In the genomic region with DNA sequence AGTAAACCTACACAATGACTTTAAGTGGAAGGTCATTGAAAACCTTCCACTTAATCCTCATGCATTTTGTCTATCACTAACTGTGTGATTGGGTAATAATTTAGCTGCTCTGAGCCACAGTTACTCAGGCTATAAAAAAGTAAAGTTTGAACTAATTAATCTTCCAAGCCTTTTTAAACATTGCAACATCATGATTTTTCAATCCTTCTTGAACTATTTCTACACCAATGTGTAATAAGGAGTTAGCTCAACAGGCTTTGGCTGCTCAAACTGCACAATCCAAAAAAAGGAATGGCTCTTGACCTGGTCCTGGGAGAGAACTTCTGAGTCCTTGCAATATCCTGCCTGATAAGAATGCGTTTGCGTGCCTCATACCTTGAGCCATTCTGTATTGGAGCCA, we compare ENCODE assay signal across 1 cellular context.
TF ChIP-seq lines count a peak whose summit lies in the region.

No MANE protein-coding gene starts in this region.

TF ChIP-seq in H1, 55 proteins besides CTCF, POLR2A, EP300 and RAD21:
- no peak for TF ChIP-seq SRF (IDR thresholded peaks at IDR 0.05; ENCODE audit: low read depth, low read length)
- no peak for TF ChIP-seq TEAD4 (IDR thresholded peaks at IDR 0.05; ENCODE audit: low read depth, low read length)
- no peak for TF ChIP-seq SIN3A (conservative IDR thresholded peaks at IDR 0.05 in 1 of 2, IDR thresholded peaks at IDR 0.05 in 1 of 2; ENCODE audit: low read depth in 1 of 2, low read length in 2 of 2)
- TF ChIP-seq, protein P1, sequence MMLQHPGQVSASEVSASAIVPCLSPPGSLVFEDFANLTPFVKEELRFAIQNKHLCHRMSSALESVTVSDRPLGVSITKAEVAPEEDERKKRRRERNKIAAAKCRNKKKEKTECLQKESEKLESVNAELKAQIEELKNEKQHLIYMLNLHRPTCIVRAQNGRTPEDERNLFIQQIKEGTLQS (IDR thresholded peaks at IDR 0.05; ENCODE audit: insufficient read depth, low read depth, low read length) = no peak
- no peak for TF ChIP-seq GABPA (IDR thresholded peaks at IDR 0.05; ENCODE audit: borderline replicate concordance, insufficient read depth, low read length)
- no peak for TF ChIP-seq KDM1A (IDR thresholded peaks at IDR 0.05; ENCODE audit: borderline replicate concordance, low read length)
- TF ChIP-seq RFX5 (IDR thresholded peaks at IDR 0.05; ENCODE audit: borderline replicate concordance, low read depth, low read length) = no peak
- TF ChIP-seq JUND (IDR thresholded peaks at IDR 0.05; ENCODE audit: low read length) = no peak
- no peak for TF ChIP-seq JUN (IDR thresholded peaks at IDR 0.05; ENCODE audit: low read depth, low read length)
- no peak for TF ChIP-seq BRCA1 (IDR thresholded peaks at IDR 0.05; ENCODE audit: low read depth, low read length)
- TF ChIP-seq BCL11A (IDR thresholded peaks at IDR 0.05; ENCODE audit: low read depth in 2 of 2, low read length in 2 of 2) = no peak
- TF ChIP-seq TBP (IDR thresholded peaks at IDR 0.05; ENCODE audit: low read depth, low read length) = no peak
- no peak for TF ChIP-seq SIX5 (IDR thresholded peaks at IDR 0.05; ENCODE audit: low read depth, low read length)
- TF ChIP-seq, protein P2, sequence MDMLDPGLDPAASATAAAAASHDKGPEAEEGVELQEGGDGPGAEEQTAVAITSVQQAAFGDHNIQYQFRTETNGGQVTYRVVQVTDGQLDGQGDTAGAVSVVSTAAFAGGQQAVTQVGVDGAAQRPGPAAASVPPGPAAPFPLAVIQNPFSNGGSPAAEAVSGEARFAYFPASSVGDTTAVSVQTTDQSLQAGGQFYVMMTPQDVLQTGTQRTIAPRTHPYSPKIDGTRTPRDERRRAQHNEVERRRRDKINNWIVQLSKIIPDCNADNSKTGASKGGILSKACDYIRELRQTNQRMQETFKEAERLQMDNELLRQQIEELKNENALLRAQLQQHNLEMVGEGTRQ (IDR thresholded peaks at IDR 0.05; ENCODE audit: low read length) = no peak
- TF ChIP-seq KDM4A (IDR thresholded peaks at IDR 0.05; ENCODE audit: low read depth, low read length, severe bottlenecking) = no peak
- no peak for TF ChIP-seq RBBP5 (IDR thresholded peaks at IDR 0.05; ENCODE audit: borderline replicate concordance, low read depth, low read length)
- TF ChIP-seq POLR2AphosphoS5 (IDR thresholded peaks at IDR 0.05; ENCODE audit: low read depth, low read length) = no peak
- TF ChIP-seq ZNF274 (IDR thresholded peaks at IDR 0.05; ENCODE audit: borderline replicate concordance, extremely low read depth, low read length) = no peak
